1 cellular context compared by ENCODE assay signal in the genomic region with DNA sequence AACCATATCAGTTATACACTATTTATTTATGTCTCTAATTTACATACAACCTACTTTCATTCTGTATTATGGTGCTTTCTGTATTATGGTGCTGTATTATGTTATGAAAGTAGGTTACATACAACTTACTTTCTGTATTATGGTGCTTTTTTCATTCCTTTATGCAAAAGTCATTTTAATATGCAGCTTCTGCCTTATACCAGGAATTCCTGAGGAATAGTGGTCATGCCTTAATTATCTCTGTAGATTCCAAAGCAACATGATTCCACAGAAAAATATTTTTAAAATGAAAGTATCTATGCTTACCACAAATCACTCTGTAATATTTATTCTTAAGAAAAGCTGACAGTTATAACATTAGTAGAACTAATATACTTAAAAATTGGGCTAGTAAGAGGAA.
TF ChIP-seq lines count a peak whose summit lies in the region.

No MANE protein-coding gene starts in this region.

TF ChIP-seq in SK-N-SH, 30 proteins besides CTCF, POLR2A, EP300 and RAD21 (continued from another document):
- TF ChIP-seq, protein P1, sequence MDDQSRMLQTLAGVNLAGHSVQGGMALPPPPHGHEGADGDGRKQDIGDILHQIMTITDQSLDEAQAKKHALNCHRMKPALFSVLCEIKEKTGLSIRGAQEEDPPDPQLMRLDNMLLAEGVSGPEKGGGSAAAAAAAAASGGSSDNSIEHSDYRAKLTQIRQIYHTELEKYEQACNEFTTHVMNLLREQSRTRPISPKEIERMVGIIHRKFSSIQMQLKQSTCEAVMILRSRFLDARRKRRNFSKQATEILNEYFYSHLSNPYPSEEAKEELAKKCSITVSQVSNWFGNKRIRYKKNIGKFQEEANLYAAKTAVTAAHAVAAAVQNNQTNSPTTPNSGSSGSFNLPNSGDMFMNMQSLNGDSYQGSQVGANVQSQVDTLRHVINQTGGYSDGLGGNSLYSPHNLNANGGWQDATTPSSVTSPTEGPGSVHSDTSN (IDR thresholded peaks at IDR 0.05): 0 out of 2 replicates have a peak, but pooled peaks have one; percentile 13
- TF ChIP-seq TCF12 (IDR thresholded peaks at IDR 0.05): 0 out of 2 replicates have a peak, but pooled peaks have one; percentile 20
